ENCODE assay signal across 16 cellular contexts in the genomic region with DNA sequence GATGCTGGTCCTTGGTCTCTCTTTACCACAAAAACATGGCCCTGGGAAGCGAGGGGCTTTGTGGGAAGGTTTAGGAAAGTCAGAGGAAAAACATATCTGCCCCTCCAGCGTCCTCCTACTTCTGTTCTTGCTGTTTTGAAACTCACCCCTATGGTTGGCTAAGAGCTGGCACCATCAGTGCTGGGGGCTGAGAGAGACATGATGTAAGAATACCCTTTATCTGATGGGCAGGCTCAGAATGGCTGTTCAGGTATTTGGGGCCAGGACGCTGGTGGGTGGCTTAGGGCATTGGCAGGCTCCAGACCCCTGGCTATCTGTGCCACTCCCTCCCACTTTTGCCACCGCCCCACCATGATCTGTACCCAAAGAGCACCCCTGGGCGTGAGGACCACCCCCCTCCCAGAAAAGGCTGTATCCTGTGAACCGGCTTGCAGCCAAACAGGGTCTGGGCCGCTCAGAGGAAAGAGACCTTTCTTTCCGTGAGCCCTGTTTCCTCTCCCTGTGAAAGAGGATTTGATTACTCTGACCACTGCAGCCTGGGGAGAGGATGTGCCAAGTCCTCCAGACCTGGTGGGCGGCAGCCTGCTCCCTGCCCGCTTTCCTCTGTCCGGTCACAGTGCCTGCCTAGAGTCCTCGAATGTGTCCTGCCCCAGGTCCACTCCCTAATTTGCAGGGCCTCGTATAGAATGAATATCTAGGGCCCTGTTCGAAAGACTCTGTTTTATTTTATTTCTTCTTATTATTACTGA.
"Had no signal": no experiment of that assay in that cellular context is flagged by ENCODE, and none has a peak within 500 bp of the region (broad histone marks: within the 10 kb centered on the region; RNA-seq: fewer than 3 reads in every experiment).

No MANE protein-coding gene starts in this region.

- ATAC-seq: activated CD4-positive, CD25-positive, alpha-beta regulatory T cell treated with anti-CD3 and anti-CD28 coated beads, Interleukin-2, amount 50 U/mL, for 24 hours; natural killer cell treated with Interleukin-12 subunit alpha and Interleukin-12 subunit beta and Interleukin-15 and Interleukin-18, amount 100 ng/mL, for 72 hours; sciatic nerve; stimulated activated memory B cell treated with anti-CD40 and anti-IgM and Interleukin-4, amounts not matched to agents 10 μg/mL and 1 μg/mL and 100 μg/mL, for 72 hours had no signal

- H3K9me3 Mint-ChIP-seq: activated naive CD8-positive, alpha-beta T cell treated with anti-CD3 and anti-CD28 coated beads, Interleukin-2, amount 10 ng/mL, durations not matched to agents 7 days and 5 days; activated T-helper 1 cell treated with anti-CD3 and anti-CD28 coated beads, Interleukin-12 subunit alpha, Interleukin-12 subunit beta, Interleukin-2, Interleukin-4 antibody, amounts not matched to agents 30 ng/mL and 10 ng/mL and 1 ng/mL, durations not matched to agents 14 hours and 24 hours and 36 hours; endodermal cell; memory B cell; natural killer cell treated with Interleukin-12 subunit alpha and Interleukin-12 subunit beta and Interleukin-15 and Interleukin-18, amount 100 ng/mL, for 72 hours; stimulated activated memory B cell treated with anti-CD40 and anti-IgM and Interleukin-4, amounts not matched to agents 10 μg/mL and 1 μg/mL and 100 μg/mL, for 72 hours had no signal

- H3K36me3 Mint-ChIP-seq: activated naive CD8-positive, alpha-beta T cell treated with anti-CD3 and anti-CD28 coated beads, Interleukin-2, amount 10 ng/mL, durations not matched to agents 7 days and 5 days; memory B cell; natural killer cell treated with Interleukin-12 subunit alpha and Interleukin-12 subunit beta and Interleukin-15 and Interleukin-18, amount 100 ng/mL, for 72 hours; stimulated activated memory B cell treated with anti-CD40 and anti-IgM and Interleukin-4, amounts not matched to agents 10 μg/mL and 1 μg/mL and 100 μg/mL, for 72 hours had no signal

- H3K4me1 ChIP-seq: left ventricle myocardium inferior, uterus had no signal

- H3K27ac Mint-ChIP-seq: activated naive CD8-positive, alpha-beta T cell treated with anti-CD3 and anti-CD28 coated beads, Interleukin-2, amount 10 ng/mL, durations not matched to agents 7 days and 5 days; activated T-helper 1 cell treated with anti-CD3 and anti-CD28 coated beads, Interleukin-12 subunit alpha, Interleukin-12 subunit beta, Interleukin-2, Interleukin-4 antibody, amounts not matched to agents 30 ng/mL and 10 ng/mL and 1 ng/mL, durations not matched to agents 14 hours and 24 hours and 36 hours; endodermal cell; memory B cell; stimulated activated memory B cell treated with anti-CD40 and anti-IgM and Interleukin-4, amounts not matched to agents 10 μg/mL and 1 μg/mL and 100 μg/mL, for 72 hours had no signal

- DNase-seq: activated naive CD4-positive, alpha-beta T cell; activated naive CD8-positive, alpha-beta T cell treated with anti-CD3 and anti-CD28 coated beads, Interleukin-2, amount 10 ng/mL, durations not matched to agents 7 days and 5 days; aorta; endodermal cell; islet precursor cell; left ventricle myocardium inferior; stimulated activated CD4-positive, alpha-beta T cell treated with anti-CD3 and anti-CD28 coated beads, Interleukin-12 subunit alpha, Interleukin-12 subunit beta, amount 100 ng/mL, for 4 hours; stimulated activated CD4-positive, alpha-beta T cell treated with anti-CD3 and anti-CD28 coated beads, Interleukin-2, amount 100 ng/mL, for 24 hours; T-helper 2 cell had no signal

- H3K9me3 ChIP-seq: left ventricle myocardium inferior, uterus had no signal

- H3K27me3 ChIP-seq: uterus had no signal

- H3K4me3 Mint-ChIP-seq: activated naive CD8-positive, alpha-beta T cell treated with anti-CD3 and anti-CD28 coated beads, Interleukin-2, amount 10 ng/mL, durations not matched to agents 7 days and 5 days; activated T-helper 1 cell treated with anti-CD3 and anti-CD28 coated beads, Interleukin-12 subunit alpha, Interleukin-12 subunit beta, Interleukin-2, Interleukin-4 antibody, amounts not matched to agents 30 ng/mL and 10 ng/mL and 1 ng/mL, durations not matched to agents 14 hours and 24 hours and 36 hours; endodermal cell; memory B cell; natural killer cell treated with Interleukin-12 subunit alpha and Interleukin-12 subunit beta and Interleukin-15 and Interleukin-18, amount 100 ng/mL, for 72 hours; stimulated activated memory B cell treated with anti-CD40 and anti-IgM and Interleukin-4, amounts not matched to agents 10 μg/mL and 1 μg/mL and 100 μg/mL, for 72 hours had no signal

- H3K4me1 Mint-ChIP-seq: activated naive CD8-positive, alpha-beta T cell treated with anti-CD3 and anti-CD28 coated beads, Interleukin-2, amount 10 ng/mL, durations not matched to agents 7 days and 5 days; stimulated activated memory B cell treated with anti-CD40 and anti-IgM and Interleukin-4, amounts not matched to agents 10 μg/mL and 1 μg/mL and 100 μg/mL, for 72 hours had no signal

- H3K4me3 ChIP-seq: left ventricle myocardium inferior, uterus had no signal

- H3K27ac ChIP-seq: left ventricle myocardium inferior, uterus had no signal

- H3K36me3 ChIP-seq: left ventricle myocardium inferior, uterus had no signal

- H3K27me3 Mint-ChIP-seq: activated naive CD8-positive, alpha-beta T cell treated with anti-CD3 and anti-CD28 coated beads, Interleukin-2, amount 10 ng/mL, durations not matched to agents 7 days and 5 days had no signal
